In genomic region chr4:93897559-93897958, GRCh38 we compare ENCODE assay signal across 9 cellular contexts.
DNase-seq lines count a peak whose midpoint lies in the region; ATAC-seq and TF ChIP-seq lines count a peak whose summit lies in the region.
"Had no signal": no experiment of that assay in that cellular context is flagged by ENCODE, and none has a peak within 500 bp of the region (broad histone marks: within the 10 kb centered on the region; RNA-seq: fewer than 3 reads in every experiment).

No MANE protein-coding gene starts in this region.

- DNase-seq in GM10266 (ENCODE audit: extremely low spot score) (no peak), HEK293T (ENCODE audit: extremely low spot score) (peak; percentile 18), RPMI7951 (ENCODE audit: low read depth) (peak; percentile 4), left lobe of liver (ENCODE audit: low spot score) (no peak), H4 (ENCODE audit: low spot score) (no peak), ecto neural progenitor cell (ENCODE audit: low spot score) (no peak), SHP77 (lab: John Stamatoyannopoulos, UW) (no peak)
- no peak for DNase-seq in activated CD8-positive, alpha-beta memory T cell treated with anti-CD3 and anti-CD28 coated beads, Interleukin-2, amount 10 ng/mL, durations not matched to agents 7 days and 5 days
- DNase-seq: activated B cell treated with CpG ODN at 0.5 μM for 24 hours had no signal

- no peaks in the 10 kb centered on the region for H3K36me3 Mint-ChIP-seq in activated CD8-positive, alpha-beta memory T cell treated with anti-CD3 and anti-CD28 coated beads, Interleukin-2, amount 10 ng/mL, durations not matched to agents 7 days and 5 days

- ATAC-seq in left lobe of liver, result peak; percentile 58
- ATAC-seq in activated CD8-positive, alpha-beta memory T cell treated with anti-CD3 and anti-CD28 coated beads, Interleukin-2, amount 10 ng/mL, durations not matched to agents 7 days and 5 days, result no peak

- no peaks in the 10 kb centered on the region for H3K27me3 Mint-ChIP-seq in activated CD8-positive, alpha-beta memory T cell treated with anti-CD3 and anti-CD28 coated beads, Interleukin-2, amount 10 ng/mL, durations not matched to agents 7 days and 5 days
- H3K27me3 Mint-ChIP-seq: activated B cell treated with CpG ODN at 0.5 μM for 24 hours had no signal

- H3K4me1 Mint-ChIP-seq in activated CD8-positive, alpha-beta memory T cell treated with anti-CD3 and anti-CD28 coated beads, Interleukin-2, amount 10 ng/mL, durations not matched to agents 7 days and 5 days, result no peaks in the 10 kb centered on the region
- H3K4me1 Mint-ChIP-seq: activated B cell treated with CpG ODN at 0.5 μM for 24 hours had no signal

- no peaks in the 10 kb centered on the region for H3K9me3 Mint-ChIP-seq in activated CD8-positive, alpha-beta memory T cell treated with anti-CD3 and anti-CD28 coated beads, Interleukin-2, amount 10 ng/mL, durations not matched to agents 7 days and 5 days (ENCODE audit: low read depth)
- H3K9me3 Mint-ChIP-seq: activated B cell treated with CpG ODN at 0.5 μM for 24 hours had no signal

- CTCF ChIA-PET in HEK293T (lab: Yijun Ruan, JAX), result interaction anchor here (1.4 kb wide), 1 partner anchor 8 kb away, joined by 6 read pairs; no protein-coding TSS in a partner anchor
- CTCF ChIA-PET in activated CD8-positive, alpha-beta memory T cell treated with anti-CD3 and anti-CD28 coated beads, Interleukin-2, amount 10 ng/mL, durations not matched to agents 7 days and 5 days (lab: Charles Lee), result interaction anchor here (0.6 to 0.7 kb wide), 2 partner anchors 809 to 1962 kb away, joined by 3 to 4 read pairs; no protein-coding TSS in a partner anchor

- TF ChIP-seq CTCF in GM10266 (IDR thresholded peaks at IDR 0.05; ENCODE audit: control insufficient read depth, insufficient read depth, low read depth, missing control alignments), result peak; percentile 43

- POLR2A ChIA-PET in HEK293T (lab: Yijun Ruan, JAX), result no interaction called here

- H3K4me3 Mint-ChIP-seq in activated CD8-positive, alpha-beta memory T cell treated with anti-CD3 and anti-CD28 coated beads, Interleukin-2, amount 10 ng/mL, durations not matched to agents 7 days and 5 days, result no peak overlapping the region
- H3K4me3 Mint-ChIP-seq: activated B cell treated with CpG ODN at 0.5 μM for 24 hours had no signal

- no peak overlapping the region for H3K27ac Mint-ChIP-seq in activated CD8-positive, alpha-beta memory T cell treated with anti-CD3 and anti-CD28 coated beads, Interleukin-2, amount 10 ng/mL, durations not matched to agents 7 days and 5 days
- H3K27ac Mint-ChIP-seq: activated B cell treated with CpG ODN at 0.5 μM for 24 hours had no signal

TF ChIP-seq in HEK293T, 16 proteins besides CTCF, POLR2A, EP300 and RAD21:
- TF ChIP-seq SP1 (IDR thresholded peaks at IDR 0.05) (no peak), FOXK2 (IDR thresholded peaks at IDR 0.05) (no peak), ARNT (IDR thresholded peaks at IDR 0.05) (no peak), ELF4 (IDR thresholded peaks at IDR 0.05) (no peak), BHLHE40 (IDR thresholded peaks at IDR 0.05; ENCODE audit: borderline replicate concordance) (no peak), HDGF (IDR thresholded peaks at IDR 0.05; ENCODE audit: borderline replicate concordance) (no peak), FOXA1 (IDR thresholded peaks at IDR 0.05) (no peak), NFRKB (IDR thresholded peaks at IDR 0.05) (no peak), SUZ12 (IDR thresholded peaks at IDR 0.05) (no peak), LEF1 (IDR thresholded peaks at IDR 0.05; ENCODE audit: borderline replicate concordance) (no peak), CTBP1 (IDR thresholded peaks at IDR 0.05; ENCODE audit: borderline replicate concordance) (no peak), TARDBP (IDR thresholded peaks at IDR 0.05) (no peak), PKNOX1 (IDR thresholded peaks at IDR 0.05) (no peak)
TF ChIP-seq in HEK293T: peak in this region for 0.

Comparison
In these comparisons a context has a peak if more than half of its experiments do, and no peak if none do; other contexts are left out.
1. DNase-seq: peak in HEK293T (single experiment) and RPMI7951 (single experiment); none in GM10266 (single experiment), left lobe of liver (single experiment), activated CD8-positive, alpha-beta memory T cell treated with anti-CD3 and anti-CD28 coated beads, Interleukin-2, amount 10 ng/mL, durations not matched to agents 7 days and 5 days (single experiment), H4 (single experiment), ecto neural progenitor cell (single experiment) and SHP77 (0 of 2).